Comparison of ENCODE assay signal across 1 cellular context in the genomic region with DNA sequence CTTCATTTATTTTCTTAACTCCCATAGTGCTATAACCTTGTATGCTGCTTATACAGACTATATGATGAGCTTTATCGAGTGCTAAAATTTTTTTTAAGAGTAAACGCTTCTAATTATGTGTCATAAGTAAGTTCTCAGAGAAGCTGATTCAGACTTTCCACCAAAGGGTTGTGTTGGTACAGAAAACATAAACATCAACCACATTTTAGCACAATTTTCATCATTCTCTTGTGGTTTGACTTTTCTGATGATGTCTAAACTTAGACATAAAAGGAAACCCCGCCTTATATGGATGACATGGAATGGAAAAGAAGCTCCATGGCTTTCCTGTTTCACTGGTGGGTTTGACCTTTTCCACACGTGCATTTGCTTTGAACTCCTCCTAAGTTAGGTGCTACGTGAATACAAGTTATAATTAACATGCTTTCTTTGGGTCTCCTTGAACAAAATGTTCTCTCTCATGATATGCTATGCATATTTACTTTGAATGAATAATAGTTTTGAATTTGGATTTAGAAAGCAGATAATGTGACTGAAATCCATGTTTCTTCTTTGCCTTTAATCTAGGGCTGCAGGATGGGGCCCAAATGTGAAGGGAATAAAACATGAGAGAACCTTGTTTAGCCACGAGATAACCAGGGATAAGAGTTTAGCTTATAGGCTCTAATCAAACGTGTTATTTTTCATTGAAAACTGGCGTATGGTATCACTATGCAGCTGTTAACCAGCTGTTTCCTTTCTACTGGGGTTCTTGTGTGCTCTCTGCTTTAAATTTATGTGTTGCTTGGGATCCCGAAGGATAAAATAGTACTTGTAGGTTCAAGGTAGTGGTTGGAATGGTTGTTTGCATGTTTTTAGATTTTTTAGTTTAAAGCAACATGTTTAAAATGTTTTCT.
TF ChIP-seq lines count a peak whose summit lies in the region.

No MANE protein-coding gene starts in this region.

TF ChIP-seq in IMR-90, 13 proteins besides CTCF, POLR2A, EP300 and RAD21 (continued from another document):
- TF ChIP-seq, protein P1, sequence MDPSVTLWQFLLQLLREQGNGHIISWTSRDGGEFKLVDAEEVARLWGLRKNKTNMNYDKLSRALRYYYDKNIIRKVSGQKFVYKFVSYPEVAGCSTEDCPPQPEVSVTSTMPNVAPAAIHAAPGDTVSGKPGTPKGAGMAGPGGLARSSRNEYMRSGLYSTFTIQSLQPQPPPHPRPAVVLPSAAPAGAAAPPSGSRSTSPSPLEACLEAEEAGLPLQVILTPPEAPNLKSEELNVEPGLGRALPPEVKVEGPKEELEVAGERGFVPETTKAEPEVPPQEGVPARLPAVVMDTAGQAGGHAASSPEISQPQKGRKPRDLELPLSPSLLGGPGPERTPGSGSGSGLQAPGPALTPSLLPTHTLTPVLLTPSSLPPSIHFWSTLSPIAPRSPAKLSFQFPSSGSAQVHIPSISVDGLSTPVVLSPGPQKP (IDR thresholded peaks at IDR 0.05; ENCODE audit: borderline replicate concordance, low read depth, low read length): no peak
- no peak for TF ChIP-seq NFE2L2 (IDR thresholded peaks at IDR 0.05; ENCODE audit: low read depth, low read length)
- TF ChIP-seq SMC3 (IDR thresholded peaks at IDR 0.05; ENCODE audit: low read depth, low read length): no peak
